Comparison of ENCODE assay signal across 9 cellular contexts in the genomic region with DNA sequence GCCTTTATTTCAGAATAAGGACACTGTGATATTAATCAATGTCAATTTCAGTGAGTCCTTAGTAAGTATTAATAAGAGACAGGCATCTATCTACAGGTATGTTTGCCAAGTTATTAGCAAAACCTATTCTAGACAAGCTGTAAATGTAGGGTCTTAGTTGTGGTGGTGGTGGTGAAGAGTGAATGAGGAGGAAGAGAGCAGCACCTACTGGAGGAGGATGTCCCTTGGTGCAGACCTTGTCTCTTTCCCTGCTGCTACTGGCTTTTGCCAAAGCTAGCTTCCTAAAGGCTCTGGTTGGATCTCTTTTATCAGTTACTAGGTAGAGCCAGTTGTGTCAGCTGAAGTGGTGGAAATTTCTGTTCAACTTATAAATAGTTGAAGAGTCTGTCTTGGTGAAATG.
DNase-seq lines count a peak whose midpoint lies in the region; ATAC-seq and TF ChIP-seq lines count a peak whose summit lies in the region.
"Had no signal": no experiment of that assay in that cellular context is flagged by ENCODE, and none has a peak within 500 bp of the region (broad histone marks: within the 10 kb centered on the region; RNA-seq: fewer than 3 reads in every experiment).

No MANE protein-coding gene starts in this region.

- in situ Hi-C loops in ACHN (cut with HindIII; ENCODE audit: low pct_ligation_motif_present, low pct_unique_long_range_greater_than_20kb, low sequenced_read_pairs): no loop called here

- no peaks in the 10 kb centered on the region for H3K9me3 Mint-ChIP-seq in chondrocyte (ENCODE audit: low read depth)
- H3K9me3 Mint-ChIP-seq in activated CD4-positive, alpha-beta T cell treated with anti-CD3 and anti-CD28 coated beads, Interleukin-2, amount 10 ng/mL, durations not matched to agents 24 days and 14 days: no peaks in the 10 kb centered on the region

- H3K36me3 Mint-ChIP-seq in chondrocyte (ENCODE audit: low read depth): no peaks in the 10 kb centered on the region
- H3K36me3 Mint-ChIP-seq in activated CD4-positive, alpha-beta T cell treated with anti-CD3 and anti-CD28 coated beads, Interleukin-2, amount 10 ng/mL, durations not matched to agents 24 days and 14 days (ENCODE audit: low read depth): no peaks in the 10 kb centered on the region

- H3K4me3 Mint-ChIP-seq in chondrocyte (ENCODE audit: unreplicated experiment): no peak overlapping the region
- no peak overlapping the region for H3K4me3 Mint-ChIP-seq in activated CD4-positive, alpha-beta T cell treated with anti-CD3 and anti-CD28 coated beads, Interleukin-2, amount 10 ng/mL, durations not matched to agents 24 days and 14 days

- peak; percentile 24 for TF ChIP-seq CTCF in chondrocyte (IDR thresholded peaks at IDR 0.05)

- peaks cover 26% of the 10 kb centered on the region for H3K4me1 Mint-ChIP-seq in chondrocyte (ENCODE audit: low read depth)
- no peaks in the 10 kb centered on the region for H3K4me1 Mint-ChIP-seq in activated CD4-positive, alpha-beta T cell treated with anti-CD3 and anti-CD28 coated beads, Interleukin-2, amount 10 ng/mL, durations not matched to agents 24 days and 14 days

- intact Hi-C loops in posterior vena cava (cut with DNase I): no loop called here
- intact Hi-C loops in activated CD4-positive, alpha-beta T cell treated with anti-CD3 and anti-CD28 coated beads, Interleukin-2, amount 10 ng/mL, durations not matched to agents 24 days and 14 days (cut with micrococcal nuclease): no loop called here

- H3K27me3 Mint-ChIP-seq in chondrocyte (ENCODE audit: low read depth): no peaks in the 10 kb centered on the region
- peaks cover 10% of the 10 kb centered on the region for H3K27me3 Mint-ChIP-seq in activated CD4-positive, alpha-beta T cell treated with anti-CD3 and anti-CD28 coated beads, Interleukin-2, amount 10 ng/mL, durations not matched to agents 24 days and 14 days

- H3K27ac Mint-ChIP-seq in chondrocyte (ENCODE audit: unreplicated experiment): no peak overlapping the region
- H3K27ac Mint-ChIP-seq in activated CD4-positive, alpha-beta T cell treated with anti-CD3 and anti-CD28 coated beads, Interleukin-2, amount 10 ng/mL, durations not matched to agents 24 days and 14 days: no peak overlapping the region

- ATAC-seq in GM18868 (IDR thresholded peaks at IDR 0.05; ENCODE audit: unreplicated experiment): peak; percentile 73
- peak; percentile 71 for ATAC-seq in HG03442 (IDR thresholded peaks at IDR 0.05; ENCODE audit: unreplicated experiment)

- peak; percentile 8 for DNase-seq in ACHN
- no peak for DNase-seq in chondrocyte (ENCODE audit: low spot score)
- no peak for DNase-seq in posterior vena cava (ENCODE audit: low spot score)
- no peak for DNase-seq in activated CD4-positive, alpha-beta T cell treated with anti-CD3 and anti-CD28 coated beads, Interleukin-2, amount 10 ng/mL, durations not matched to agents 24 days and 14 days
- DNase-seq in NCI-H1436 (lab: John Stamatoyannopoulos, UW): no peak
- DNase-seq in stimulated activated CD4-positive, alpha-beta T cell treated with anti-CD3 and anti-CD28 coated beads, Interleukin-12 subunit alpha, Interleukin-12 subunit beta, amount 100 ng/mL, for 4 hours: no peak
- DNase-seq: DMS153 had no signal
